1 cellular context compared by ENCODE assay signal in genomic region chr22:50628543-50629134, GRCh38.
TF ChIP-seq lines count a peak whose summit lies in the region.

No MANE protein-coding gene starts in this region.

TF ChIP-seq in GM23338, 12 proteins besides CTCF, POLR2A, EP300 and RAD21 (continued from another document):
- no peak for TF ChIP-seq ZNF114 (CRISPR knock-in tag; IDR thresholded peaks at IDR 0.05)
